In genomic region chr11:130269544-130269943, GRCh38 we compare ENCODE assay signal across 12 cellular contexts. TPM values are rescaled to one million over a fixed set of nuclear protein-coding genes. Genes with fewer than 3 reads are reported as not detected.
DNase-seq lines count a peak whose midpoint lies in the region; ATAC-seq, FAIRE-seq and TF ChIP-seq lines count a peak whose summit lies in the region.
"Had no signal": no experiment of that assay in that cellular context is flagged by ENCODE, and none has a peak within 500 bp of the region (broad histone marks: within the 10 kb centered on the region; RNA-seq: fewer than 3 reads in every experiment).

No MANE protein-coding gene starts in this region.

- H3K27me3 Mint-ChIP-seq in HFFc6 (ENCODE audit: insufficient read depth), result peaks cover 2% of the 10 kb centered on the region; the same call in 1 of the 2 replicates

- no peak for DNase-seq in GM12892 (ENCODE audit: insufficient read length)
- peak; percentile 22 to 81 for DNase-seq in NOMO-1 (lab: John Stamatoyannopoulos, UW; ENCODE audit: unreplicated experiment in 2 of 2)
- no peak for DNase-seq in putamen (ENCODE audit: low spot score)
- no peak for DNase-seq in HFFc6
- DNase-seq in stimulated activated CD4-positive, alpha-beta T cell treated with anti-CD3 and anti-CD28 coated beads, Interleukin-1b, Interleukin-23, amount 100 ng/mL, for 48 hours, result no peak
- DNase-seq in NCI-H128 (lab: John Stamatoyannopoulos, UW; ENCODE audit: unreplicated experiment), result no peak
- DNase-seq: activated T-cell treated with anti-CD3 and anti-CD28 coated beads for 4 hours; stimulated activated CD4-positive, alpha-beta T cell treated with anti-CD3 and anti-CD28 coated beads, Interleukin-4, amount 100 ng/mL, for 4 hours; T-helper 1 cell had no signal

- FAIRE-seq in GM12892 (lab: Jason Lieb, UNC), result peak; percentile 90
- FAIRE-seq: bronchial epithelial cell had no signal

- no peaks in the 10 kb centered on the region for H3K9me3 Mint-ChIP-seq in HFFc6

- no peak overlapping the region for H3K4me3 Mint-ChIP-seq in HFFc6

- no peaks in the 10 kb centered on the region for H3K4me1 Mint-ChIP-seq in HFFc6 (ENCODE audit: low read depth)

- ATAC-seq in GM21360 (IDR thresholded peaks at IDR 0.05; ENCODE audit: unreplicated experiment) (peak; percentile 92), HG03045 (IDR thresholded peaks at IDR 0.05; ENCODE audit: unreplicated experiment) (peak; percentile 77)

- H3K36me3 Mint-ChIP-seq in HFFc6 (ENCODE audit: low read depth), result peaks cover 5% of the 10 kb centered on the region; the same call in 1 of the 2 replicates

- no peak overlapping the region for H3K27ac Mint-ChIP-seq in HFFc6

- TF ChIP-seq CTCF in HFFc6 (IDR thresholded peaks at IDR 0.05), result no peak

- no peak for TF ChIP-seq POLR2A in GM12892 (IDR thresholded peaks at IDR 0.05; ENCODE audit: low read depth, low read length)

RNA-seq across cellular contexts. Expression of gene ZBTB44, which starts 45.2 kb away (rescaled TPM):
- 13.2 TPM for polyA plus RNA-seq in GM12892 (2012; ENCODE audit: missing spikeins)
- total RNA-seq in HFFc6 (2021; fragmentation: NEBNext Ultra II Directional; extraction: Animal tissue kit (Norgen Biotek cat#: 25700)), result 10 to 100 TPM in 5 of 6 experiments, 1 to 10 TPM in 1; 9.4 to 16.5 (median 12.4) TPM

Comparison
In these comparisons a context has a peak if more than half of its experiments do, and no peak if none do; other contexts are left out.
1. DNase-seq: peak in NOMO-1 (2 of 2); none in GM12892 (single experiment), putamen (single experiment), HFFc6 (single experiment), stimulated activated CD4-positive, alpha-beta T cell treated with anti-CD3 and anti-CD28 coated beads, Interleukin-1b, Interleukin-23, amount 100 ng/mL, for 48 hours (single experiment) and NCI-H128 (single experiment).